ENCODE assay signal across 1 cellular context in genomic region chr1:70222716-70223235, GRCh38.
TF ChIP-seq lines count a peak whose summit lies in the region.

No MANE protein-coding gene starts in this region.

TF ChIP-seq in K562, 482 proteins besides CTCF, POLR2A, EP300 and RAD21 (continued from another document):
- TF ChIP-seq SPI1 (IDR thresholded peaks at IDR 0.05; ENCODE audit: borderline replicate concordance, low read depth, low read length), result no peak
- no peak for TF ChIP-seq ZNF212 (CRISPR knock-in tag; IDR thresholded peaks at IDR 0.05)
- no peak for TF ChIP-seq ZFP1 (CRISPR knock-in tag; IDR thresholded peaks at IDR 0.05)
- TF ChIP-seq POU5F1 (IDR thresholded peaks at IDR 0.05; ENCODE audit: borderline replicate concordance, low read depth, low read length, partially characterized antibody), result no peak
- TF ChIP-seq ZNF699 (CRISPR knock-in tag; IDR thresholded peaks at IDR 0.05; ENCODE audit: insufficient replicate concordance), result no peak
